ENCODE assay signal across 23 cellular contexts in the genomic region with DNA sequence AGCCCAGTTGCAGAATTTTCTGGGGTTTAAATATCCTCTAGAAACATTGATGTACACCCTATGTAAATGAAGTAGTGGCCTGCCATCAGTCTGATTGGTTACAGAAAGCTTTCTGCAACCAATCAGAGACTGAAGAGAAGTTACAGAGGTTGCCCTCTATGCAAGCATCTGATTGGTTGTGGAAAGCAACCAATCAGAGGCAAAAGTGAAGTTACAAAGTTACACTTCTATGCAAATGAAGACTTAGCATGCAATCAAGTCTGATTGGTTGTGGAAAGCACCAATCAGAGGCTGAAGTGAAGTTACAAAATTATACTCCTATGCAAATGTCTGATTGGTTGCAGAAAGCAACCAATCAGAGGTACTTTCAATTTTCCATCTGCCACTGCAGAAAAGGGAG. TPM values are rescaled to one million over a fixed set of nuclear protein-coding genes. Genes with fewer than 3 reads are reported as not detected.
DNase-seq lines count a peak whose midpoint lies in the region; ATAC-seq and TF ChIP-seq lines count a peak whose summit lies in the region.
"Had no signal": no experiment of that assay in that cellular context is flagged by ENCODE, and none has a peak within 500 bp of the region (broad histone marks: within the 10 kb centered on the region; RNA-seq: fewer than 3 reads in every experiment).

No MANE protein-coding gene starts in this region.

- no peak overlapping the region for H3K4me3 Mint-ChIP-seq in WTC11
- H3K4me3 Mint-ChIP-seq: activated CD4-positive, alpha-beta T cell treated with anti-CD3 and anti-CD28 coated beads, Interleukin-2, amount 10 ng/mL, durations not matched to agents 24 days and 14 days; activated naive CD8-positive, alpha-beta T cell; CD4-positive, alpha-beta memory T cell had no signal

- H3K36me3 Mint-ChIP-seq in WTC11: no peaks in the 10 kb centered on the region
- H3K36me3 Mint-ChIP-seq: activated naive CD8-positive, alpha-beta T cell; CD4-positive, alpha-beta memory T cell had no signal

- H3K27me3 Mint-ChIP-seq in WTC11 (ENCODE audit: low read depth): no peaks in the 10 kb centered on the region
- H3K27me3 Mint-ChIP-seq: activated CD4-positive, alpha-beta T cell treated with anti-CD3 and anti-CD28 coated beads, Interleukin-2, amount 10 ng/mL, durations not matched to agents 24 days and 14 days; activated naive CD8-positive, alpha-beta T cell; CD4-positive, alpha-beta memory T cell had no signal

- peaks cover 23% of the 10 kb centered on the region for H3K4me1 Mint-ChIP-seq in WTC11
- H3K4me1 Mint-ChIP-seq: activated CD4-positive, alpha-beta T cell treated with anti-CD3 and anti-CD28 coated beads, Interleukin-2, amount 10 ng/mL, durations not matched to agents 24 days and 14 days; CD4-positive, alpha-beta memory T cell had no signal

- POLR2A ChIA-PET in WTC11 (lab: Charles Lee): no interaction called here

- CTCF ChIA-PET in WTC11 (lab: Charles Lee): no interaction called here

- no peak overlapping the region for H3K27ac ChIP-seq in foreskin keratinocyte
- H3K27ac ChIP-seq: GM23248, heart right ventricle, Peyer's patch, psoas muscle, SK-N-MC, tibial nerve had no signal

- H3K9me3 Mint-ChIP-seq in WTC11: no peaks in the 10 kb centered on the region
- H3K9me3 Mint-ChIP-seq: activated CD4-positive, alpha-beta T cell treated with anti-CD3 and anti-CD28 coated beads, Interleukin-2, amount 10 ng/mL, durations not matched to agents 24 days and 14 days; activated T-helper 2 cell treated with anti-CD3 and anti-CD28 coated beads, Interferon-gamma antibody, Interleukin-2, Interleukin-4, amounts not matched to agents 10 μg/mL and 5 μg/mL and 100 μg/mL, durations not matched to agents 14 hours and 24 hours and 36 hours; CD4-positive, alpha-beta memory T cell had no signal

- DNase-seq in DMS 273 (lab: John Stamatoyannopoulos, UW; ENCODE audit: unreplicated experiment) (peak; percentile 62), M059J (ENCODE audit: low read depth) (peak; percentile 65), WTC11 (ENCODE audit: low spot score) (no peak), fibroblast of the aortic adventitia (ENCODE audit: low read depth) (peak; percentile 5), foreskin keratinocyte (no peak), hippocampal formation (lab: John Stamatoyannopoulos, UW) (no peak)
- DNase-seq: activated CD4-positive, alpha-beta T cell treated with anti-CD3 and anti-CD28 coated beads, Interleukin-2, amount 10 ng/mL, durations not matched to agents 24 days and 14 days; aorta; caudate nucleus; CD4-positive, alpha-beta memory T cell; DMS53; foreskin fibroblast; GDM1; GM23248; heart right ventricle; NCI-H2029 treated with DMSO at 0.1 percent for 48 hours; Peyer's patch; psoas muscle had no signal

- H3K4me3 ChIP-seq in fibroblast of the aortic adventitia (ENCODE audit: low read depth, low read length): no peak overlapping the region
- H3K4me3 ChIP-seq: GM23248, heart right ventricle, Peyer's patch, psoas muscle, SK-N-MC, tibial nerve had no signal

- ATAC-seq in WTC11 (peak; percentile 24; the same call in 1 of the 2 replicates), foreskin keratinocyte (no peak), HG03095 (IDR thresholded peaks at IDR 0.05; ENCODE audit: unreplicated experiment) (no peak)
- ATAC-seq: heart right ventricle, psoas muscle had no signal

- H3K27ac Mint-ChIP-seq in WTC11: no peak overlapping the region
- H3K27ac Mint-ChIP-seq: activated CD4-positive, alpha-beta T cell treated with anti-CD3 and anti-CD28 coated beads, Interleukin-2, amount 10 ng/mL, durations not matched to agents 24 days and 14 days; activated naive CD8-positive, alpha-beta T cell; activated T-helper 2 cell treated with anti-CD3 and anti-CD28 coated beads, Interferon-gamma antibody, Interleukin-2, Interleukin-4, amounts not matched to agents 10 μg/mL and 5 μg/mL and 100 μg/mL, durations not matched to agents 14 hours and 24 hours and 36 hours; CD4-positive, alpha-beta memory T cell had no signal

- TF ChIP-seq CTCF in WTC11 (IDR thresholded peaks at IDR 0.05) (no peak), fibroblast of the aortic adventitia (IDR thresholded peaks at IDR 0.05; ENCODE audit: insufficient read depth, low read length) (no peak), foreskin keratinocyte (conservative IDR thresholded peaks at IDR 0.05) (no peak)

- H3K4me1 ChIP-seq in foreskin keratinocyte: no peaks in the 10 kb centered on the region
- H3K4me1 ChIP-seq: heart right ventricle, Peyer's patch, psoas muscle, tibial nerve had no signal

- no peaks in the 10 kb centered on the region for H3K27me3 ChIP-seq in foreskin keratinocyte
- H3K27me3 ChIP-seq: Peyer's patch had no signal

TF ChIP-seq in WTC11, 78 proteins besides CTCF, POLR2A, EP300 and RAD21:
- TF ChIP-seq SOX15 (CRISPR knock-in tag; IDR thresholded peaks at IDR 0.05) (no peak), NFYB (CRISPR knock-in tag; conservative IDR thresholded peaks at IDR 0.05; ENCODE audit: low read depth) (peak; percentile 73)

RNA-seq across cellular contexts. Expression of a gene that starts 51.9 kb away (rescaled TPM):
- 48.5 and 81.7 TPM in 2 replicates for total RNA-seq in M059J (2014; rRNA removed; shearing (Covaris generic))
- total RNA-seq in WTC11 (2021): 163 to 177 TPM (median 175 TPM) in 3 replicates
- 99.1 and 102 TPM in 2 replicates for total RNA-seq in fibroblast of the aortic adventitia (ENCODE audit: low replicate concordance)
- total RNA-seq in foreskin keratinocyte: 54.0 and 60.9 TPM in 2 replicates
- polyA plus RNA-seq in foreskin keratinocyte: 11.0 and 11.6 TPM in 2 replicates

Comparison
In these comparisons a context has a peak if more than half of its experiments do, and no peak if none do; other contexts are left out.
1. DNase-seq: peak in DMS 273 (single experiment), M059J (single experiment) and fibroblast of the aortic adventitia (single experiment); none in WTC11 (single experiment), foreskin keratinocyte (0 of 2) and hippocampal formation (0 of 2).